ENCODE assay signal across 11 cellular contexts in genomic region chr9:129549139-129549538, GRCh38.
DNase-seq lines count a peak whose midpoint lies in the region; ATAC-seq lines count a peak whose summit lies in the region.
"Had no signal": no experiment of that assay in that cellular context is flagged by ENCODE, and none has a peak within 500 bp of the region (broad histone marks: within the 10 kb centered on the region; RNA-seq: fewer than 3 reads in every experiment).

No MANE protein-coding gene starts in this region.

- intact Hi-C loops in CD4-positive, alpha-beta memory T cell (cut with micrococcal nuclease) = no loop called here
- intact Hi-C loops in left cardiac atrium (cut with DNase I) = loop anchor here in 1 of 2 donors (5.0 kb wide), 1 partner anchor 52 kb away; no protein-coding TSS in a partner anchor
- intact Hi-C loops in posterior vena cava (cut with DNase I) = no loop called here

- CTCF ChIA-PET in CD4-positive, alpha-beta memory T cell (lab: Charles Lee; ENCODE audit: partially characterized antibody) = no interaction called here

- peaks cover 10% of the 10 kb centered on the region for H3K27me3 ChIP-seq in CD4-positive, alpha-beta memory T cell (ENCODE audit: insufficient read depth, low read length)
- H3K27me3 ChIP-seq: body of pancreas had no signal

- H3K4me3 ChIP-seq in CD4-positive, alpha-beta memory T cell (ENCODE audit: low read length in 2 of 2) = no peak overlapping the region
- H3K4me3 ChIP-seq: body of pancreas had no signal

- H3K4me1 ChIP-seq in CD4-positive, alpha-beta memory T cell (ENCODE audit: insufficient read depth, low read length) = peaks cover 3% of the 10 kb centered on the region

- no peak for ATAC-seq in activated T-helper 17 cell treated with anti-CD3 and anti-CD28 coated beads, Interleukin-2, amount 50 U/mL, for 72 hours (replicated peaks)
- ATAC-seq in left cardiac atrium = peak in 1 of 2 donors; percentile 25
- no peak for ATAC-seq in GM18907 (IDR thresholded peaks at IDR 0.05; ENCODE audit: unreplicated experiment)
- no peak for ATAC-seq in GM18502 (IDR thresholded peaks at IDR 0.05; ENCODE audit: poor library complexity, unreplicated experiment)

- peaks cover 0 to 11% (median 2%) of the 10 kb centered on the region in 4 donors for H3K4me1 Mint-ChIP-seq in CD4-positive, alpha-beta memory T cell
- H3K4me1 Mint-ChIP-seq in activated T-helper 17 cell treated with anti-CD3 and anti-CD28 coated beads, Interleukin-2, amount 50 U/mL, for 72 hours = no peaks in the 10 kb centered on the region

- DNase-seq in CD4-positive, alpha-beta memory T cell = no peak
- DNase-seq in left cardiac atrium (peak; percentile 58), posterior vena cava (ENCODE audit: low spot score) (peak; percentile 71), SKM-1 treated with dmso at 0.1 percent for 144 hours (lab: John Stamatoyannopoulos, UW; ENCODE audit: unreplicated experiment) (no peak)
- DNase-seq in effector CD8-positive, alpha-beta T cell (lab: John Stamatoyannopoulos, UW) = no peak
- DNase-seq: NCI-H146; stimulated activated CD4-positive, alpha-beta T cell treated with anti-CD3 and anti-CD28 coated beads, Interleukin-2, amount 100 ng/mL, for 24 hours had no signal

- peaks cover 25 to 26% of the 10 kb centered on the region in 2 donors for H3K27me3 Mint-ChIP-seq in CD4-positive, alpha-beta memory T cell
- peaks cover 28% of the 10 kb centered on the region for H3K27me3 Mint-ChIP-seq in activated T-helper 17 cell treated with anti-CD3 and anti-CD28 coated beads, Interleukin-2, amount 50 U/mL, for 72 hours

- peak overlapping the region in 6 of 8 donors; percentile 42 to 67 (median 53) for H3K4me3 Mint-ChIP-seq in CD4-positive, alpha-beta memory T cell
- H3K4me3 Mint-ChIP-seq in activated T-helper 17 cell treated with anti-CD3 and anti-CD28 coated beads, Interleukin-2, amount 50 U/mL, for 72 hours = peak overlapping the region; percentile 64

- H3K9me3 ChIP-seq in CD4-positive, alpha-beta memory T cell (ENCODE audit: control insufficient read depth in 1 of 2, low read length in 2 of 2) = no peaks in the 10 kb centered on the region
- H3K9me3 ChIP-seq: body of pancreas had no signal

- H3K36me3 ChIP-seq in CD4-positive, alpha-beta memory T cell (ENCODE audit: insufficient read depth, low read length) = no peaks in the 10 kb centered on the region

- H3K27ac ChIP-seq in CD4-positive, alpha-beta memory T cell (ENCODE audit: low read depth, low read length) = no peak overlapping the region

- no peaks in the 10 kb centered on the region for H3K36me3 Mint-ChIP-seq in CD4-positive, alpha-beta memory T cell
- H3K36me3 Mint-ChIP-seq in activated T-helper 17 cell treated with anti-CD3 and anti-CD28 coated beads, Interleukin-2, amount 50 U/mL, for 72 hours (ENCODE audit: low read depth) = no peaks in the 10 kb centered on the region

- H3K27ac Mint-ChIP-seq in CD4-positive, alpha-beta memory T cell = peak overlapping the region in 1 of 7 donors; percentile 60
- H3K27ac Mint-ChIP-seq in activated T-helper 17 cell treated with anti-CD3 and anti-CD28 coated beads, Interleukin-2, amount 50 U/mL, for 72 hours = peak overlapping the region; percentile 62

- POLR2A ChIA-PET in CD4-positive, alpha-beta memory T cell (lab: Charles Lee; ENCODE audit: partially characterized antibody) = interaction anchor here (0.7 kb wide), 1 partner anchor 60 kb away, joined by 3 read pairs; no protein-coding TSS in a partner anchor

- no peaks in the 10 kb centered on the region for H3K9me3 Mint-ChIP-seq in CD4-positive, alpha-beta memory T cell
- H3K9me3 Mint-ChIP-seq in activated T-helper 17 cell treated with anti-CD3 and anti-CD28 coated beads, Interleukin-2, amount 50 U/mL, for 72 hours = no peaks in the 10 kb centered on the region

Comparison
In these comparisons a context has a peak if more than half of its experiments do, and no peak if none do; other contexts are left out.
1. DNase-seq: peak in left cardiac atrium (single experiment) and posterior vena cava (single experiment); none in CD4-positive, alpha-beta memory T cell (0 of 5), SKM-1 treated with dmso at 0.1 percent for 144 hours (single experiment) and effector CD8-positive, alpha-beta T cell (single experiment).